Comparison of ENCODE assay signal across 5 cellular contexts in genomic region chr22:43406186-43406790, GRCh38. TPM values are rescaled to one million over a fixed set of nuclear protein-coding genes. Genes with fewer than 3 reads are reported as not detected.
"Had no signal": no experiment of that assay in that cellular context is flagged by ENCODE, and none has a peak within 500 bp of the region (broad histone marks: within the 10 kb centered on the region; RNA-seq: fewer than 3 reads in every experiment).

No MANE protein-coding gene starts in this region.

- H3K4me1 Mint-ChIP-seq: IgD-negative memory B cell had no signal

- DNase-seq: KBM-7 had no signal

- H3K9me3 ChIP-seq: HAP-1 had no signal

- H3K4me3 ChIP-seq: GM23338, HAP-1 had no signal

- H3K4me1 ChIP-seq: HAP-1 had no signal

- H3K36me3 ChIP-seq: HAP-1 had no signal

- H3K27ac Mint-ChIP-seq: GM23338, IgD-negative memory B cell had no signal

- H3K4me3 Mint-ChIP-seq: GM23338 had no signal

- H3K9me3 Mint-ChIP-seq: GM23338 had no signal

RNA-seq across cellular contexts. Expression of gene MPPED1, which starts 5.5 kb away (rescaled TPM):
- total RNA-seq: HT-29 had no signal
- polyA plus RNA-seq: GM23338, IgD-negative memory B cell had no signal
